9 cellular contexts compared by ENCODE assay signal in genomic region chr13:44142540-44142867, GRCh38.
DNase-seq lines count a peak whose midpoint lies in the region; ATAC-seq, FAIRE-seq and TF ChIP-seq lines count a peak whose summit lies in the region.
"Had no signal": no experiment of that assay in that cellular context is flagged by ENCODE, and none has a peak within 500 bp of the region (broad histone marks: within the 10 kb centered on the region; RNA-seq: fewer than 3 reads in every experiment).

No MANE protein-coding gene starts in this region.

- H3K36me3 ChIP-seq in K562 (ENCODE audit: control insufficient read depth, insufficient read depth, low read length) (no peaks in the 10 kb centered on the region), HepG2 (replicated peaks in 1 of 2; ENCODE audit: control insufficient read depth in 1 of 2, insufficient read depth in 2 of 2, low read length in 2 of 2) (no peaks in the 10 kb centered on the region), transverse colon (no peaks in the 10 kb centered on the region)

- H3K4me3 ChIP-seq in K562: peak overlapping the region; percentile 24; the same call in 1 of the 2 replicates
- peak overlapping the region; percentile 34 to 56 (median 40) for H3K4me3 ChIP-seq in HepG2 (replicated peaks in 1 of 3; ENCODE audit: insufficient read depth in 1 of 3, low read depth in 2 of 3, low read length in 3 of 3)
- peak overlapping the region; percentile 39 to 56 (median 46) for H3K4me3 ChIP-seq in transverse colon

- POLR2A ChIA-PET in K562 (lab: Yijun Ruan, JAX): interaction anchor here (0.6 to 1.5 kb wide), 2 partner anchors 13 to 233 kb away, joined by 3 to 6 read pairs; no protein-coding TSS in a partner anchor
- POLR2A ChIA-PET in HepG2 (lab: Yijun Ruan, JAX): interaction anchor here (1.1 kb wide), 2 partner anchors 293 to 294 kb away, joined by 6 to 17 read pairs; no protein-coding TSS in a partner anchor

- no TSS peak for BruUV-seq in K562 (replicated peaks; lab: Mats Ljungman, UMichigan)
- BruUV-seq in HepG2 (replicated peaks; lab: Mats Ljungman, UMichigan): no TSS peak

- intact Hi-C loops in K562 (cut with micrococcal nuclease): no loop called here
- intact Hi-C loops in HepG2 (cut with micrococcal nuclease; ENCODE audit: unreplicated experiment): loop anchor here (1.0 to 5.0 kb wide), 2 partner anchors 90 to 294 kb away; no protein-coding TSS in a partner anchor
- intact Hi-C loops in transverse colon (cut with DNase I; ENCODE audit: low total_unique reads): no loop called here

- H3K9ac ChIP-seq in K562 (ENCODE audit: insufficient read depth in 1 of 2, low read depth in 2 of 2, low read length in 2 of 2): peak overlapping the region; percentile 64 to 78; a peak in 3 of 4 replicates
- peak overlapping the region; percentile 68 for H3K9ac ChIP-seq in HepG2 (ENCODE audit: insufficient read depth, low read depth, low read length)

- H3K9me3 ChIP-seq in K562 (replicated peaks; ENCODE audit: control insufficient read depth, insufficient read depth, low read depth, low read length) (no peaks in the 10 kb centered on the region), HepG2 (ENCODE audit: low read length) (no peaks in the 10 kb centered on the region), transverse colon (no peaks in the 10 kb centered on the region)

- peak overlapping the region; percentile 80 for H3K4me3 Mint-ChIP-seq in activated T-cell treated with anti-CD3 and anti-CD28 coated beads, Interleukin-2, amount 50 U/mL, for 24 hours

- peak overlapping the region; percentile 81 for H3K27ac Mint-ChIP-seq in activated T-cell treated with anti-CD3 and anti-CD28 coated beads, Interleukin-2, amount 50 U/mL, for 24 hours

- H3K79me2 ChIP-seq in K562 (ENCODE audit: control insufficient read depth, insufficient read depth, low read length): no peaks in the 10 kb centered on the region
- H3K79me2 ChIP-seq in HepG2 (ENCODE audit: insufficient read depth, low read length): no peaks in the 10 kb centered on the region

- H3K27me3 ChIP-seq in K562 (ENCODE audit: control insufficient read depth in 2 of 2, insufficient read depth in 2 of 2, low read length in 2 of 2) (no peaks in the 10 kb centered on the region; a peak in 1 of 5 replicates), HepG2 (ENCODE audit: control insufficient read depth in 1 of 2, insufficient read depth in 2 of 2, low read length in 2 of 2) (no peaks in the 10 kb centered on the region), transverse colon (no peaks in the 10 kb centered on the region)

- ATAC-seq in K562 (no peak), HepG2 (peak; percentile 3), HG03196 (IDR thresholded peaks at IDR 0.05; ENCODE audit: unreplicated experiment) (no peak), GM18502 (IDR thresholded peaks at IDR 0.05; ENCODE audit: poor library complexity, unreplicated experiment) (no peak)

- no peaks in the 10 kb centered on the region for H3K9me1 ChIP-seq in K562 (ENCODE audit: control insufficient read depth, insufficient read depth, low read length)

- H3K36me3 Mint-ChIP-seq in activated T-cell treated with anti-CD3 and anti-CD28 coated beads, Interleukin-2, amount 50 U/mL, for 24 hours (ENCODE audit: low read depth): peaks cover 2% of the 10 kb centered on the region

- no peak for DNase-seq in activated T-cell treated with anti-CD3 and anti-CD28 coated beads, Interleukin-2, amount 50 U/mL, for 24 hours
- DNase-seq in activated T-cell treated with anti-CD3 and anti-CD28 coated beads, Interleukin-2, amount 50 U/mL, for 1 hour: no peak
- DNase-seq in K562 (ENCODE audit: extremely low read depth in 1 of 4, low spot score in 3 of 4) (no peak), HepG2 (ENCODE audit: low spot score) (no peak), transverse colon (no peak), NCI-H128 (lab: John Stamatoyannopoulos, UW; ENCODE audit: unreplicated experiment) (no peak)

- FAIRE-seq in K562 (lab: Jason Lieb, UNC) (no peak), HepG2 (lab: Jason Lieb, UNC) (no peak)
- FAIRE-seq: G401.6 had no signal

- TF ChIP-seq EP300 in K562 (IDR thresholded peaks at IDR 0.05; ENCODE audit: low read length): no peak
- TF ChIP-seq EP300 in HepG2 (IDR thresholded peaks at IDR 0.05; ENCODE audit: low read depth in 2 of 2, low read length in 2 of 2): no peak
- TF ChIP-seq EP300 in HepG2 (CRISPR knock-in tag; IDR thresholded peaks at IDR 0.05; ENCODE audit: borderline replicate concordance): no peak
- no peak for TF ChIP-seq EP300 in transverse colon (IDR thresholded peaks at IDR 0.05; ENCODE audit: low read depth)

- 0% methylated on average over 2 of the region's 7 CpGs for WGBS in K562 (ENCODE audit: insufficient coverage, low coverage, missing lambda C conversion rate)
- under 1% methylated on average over 7 of the region's 7 CpGs for WGBS in HepG2 (ENCODE audit: low lambda C conversion rate)
- WGBS in transverse colon (ENCODE audit: low coverage in 1 of 2), 2 donors: 0% methylated on average over 3 to 7 of the region's 7 CpGs

- H2AFZ ChIP-seq in K562 (ENCODE audit: low read depth, low read length) (peak overlapping the region; percentile 93), HepG2 (ENCODE audit: low read length) (peak overlapping the region; percentile 95)

- TF ChIP-seq RAD21 in K562 (CRISPR knock-in tag; conservative IDR thresholded peaks at IDR 0.05 in 1 of 2, IDR thresholded peaks at IDR 0.05 in 1 of 2): no peak
- no peak for TF ChIP-seq RAD21 in HepG2 (CRISPR knock-in tag; IDR thresholded peaks at IDR 0.05)

- H3K9me3 Mint-ChIP-seq in activated T-cell treated with anti-CD3 and anti-CD28 coated beads, Interleukin-2, amount 50 U/mL, for 24 hours: no peaks in the 10 kb centered on the region

- H3K4me1 ChIP-seq in K562 (replicated peaks in 1 of 2; ENCODE audit: control insufficient read depth in 2 of 2, insufficient read depth in 2 of 2, low read length in 2 of 2) (peaks cover 9 to 11% of the 10 kb centered on the region in 2 experiments; a peak in 3 of 5 replicates), HepG2 (ENCODE audit: insufficient read depth, low read length) (peaks cover 26% of the 10 kb centered on the region), transverse colon (peaks cover 9 to 34% (median 17%) of the 10 kb centered on the region in 4 donors)

- H4K20me1 ChIP-seq in K562 (replicated peaks; ENCODE audit: control insufficient read depth, insufficient read depth, low read length) (no peaks in the 10 kb centered on the region), HepG2 (ENCODE audit: insufficient read depth, low read length) (no peaks in the 10 kb centered on the region)

- TF ChIP-seq CTCF in K562 (IDR thresholded peaks at IDR 0.05 in 2 of 3, conservative IDR thresholded peaks at IDR 0.05 in 1 of 3; ENCODE audit: insufficient read depth in 2 of 3, low read depth in 1 of 3, low read length in 3 of 3) (no peak), HepG2 (CRISPR knock-in tag; IDR thresholded peaks at IDR 0.05) (no peak), transverse colon (IDR thresholded peaks at IDR 0.05) (peak in 1 of 5 experiments; percentile 7)

- H3K27ac ChIP-seq in K562 (ENCODE audit: extremely low read depth, low read depth, low read length) (no peak overlapping the region), HepG2 (ENCODE audit: extremely low read length, insufficient read depth, low read length) (no peak overlapping the region), transverse colon (peak overlapping the region; percentile 81 to 88 (median 86))

- peaks cover 14% of the 10 kb centered on the region for H3K4me1 Mint-ChIP-seq in activated T-cell treated with anti-CD3 and anti-CD28 coated beads, Interleukin-2, amount 50 U/mL, for 24 hours (ENCODE audit: low read depth)

- CTCF ChIA-PET in K562 (lab: Yijun Ruan, JAX; ENCODE audit: low intra/inter-chr PET ratio) (no interaction called here), HepG2 (lab: Yijun Ruan, JAX; ENCODE audit: low intra/inter-chr PET ratio, low total read pairs) (no interaction called here)

- in situ Hi-C loops in K562 (cut with MboI): no loop called here
- in situ Hi-C loops in HepG2 (cut with HindIII; ENCODE audit: extremely low pct_ligation_motif_present, low pct_unique_long_range_greater_than_20kb): no loop called here
- in situ Hi-C loops in transverse colon (cut with MboI; ENCODE audit: low pct_ligation_motif_present in 1 of 4, low pct_unique_long_range_greater_than_20kb in 1 of 4, low sequenced_read_pairs in 3 of 4): no loop called here

- TF ChIP-seq POLR2A in K562 (conservative IDR thresholded peaks at IDR 0.05): no peak
- TF ChIP-seq POLR2A in HepG2 (IDR thresholded peaks at IDR 0.05; ENCODE audit: insufficient read depth in 1 of 2, low read depth in 2 of 2, low read length in 2 of 2): no peak
- TF ChIP-seq POLR2A in transverse colon (IDR thresholded peaks at IDR 0.05): no peak

- H3K4me2 ChIP-seq in K562 (ENCODE audit: insufficient read depth, low read length) (peak overlapping the region; percentile 77), HepG2 (ENCODE audit: low read depth, low read length) (peak overlapping the region; percentile 93)

- H3K27me3 Mint-ChIP-seq in activated T-cell treated with anti-CD3 and anti-CD28 coated beads, Interleukin-2, amount 50 U/mL, for 24 hours: peaks cover 9% of the 10 kb centered on the region

TF ChIP-seq in K562, 482 proteins besides CTCF, POLR2A, EP300 and RAD21 (continues in another document):
- TF ChIP-seq NFATC3 (IDR thresholded peaks at IDR 0.05) (0 out of 2 replicates have a peak, but pooled peaks have one; percentile 20), CBFA2T3 (IDR thresholded peaks at IDR 0.05) (no peak), PTTG1 (tag; IDR thresholded peaks at IDR 0.05; ENCODE audit: low read depth) (no peak), EWSR1 (IDR thresholded peaks at IDR 0.05; ENCODE audit: borderline replicate concordance, low read depth, partially characterized antibody) (no peak)
- TF ChIP-seq, protein P1, sequence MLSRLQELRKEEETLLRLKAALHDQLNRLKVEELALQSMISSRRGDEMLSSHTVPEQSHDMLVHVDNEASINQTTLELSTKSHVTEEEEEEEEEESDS (CRISPR knock-in tag; IDR thresholded peaks at IDR 0.05): no peak

TF ChIP-seq in HepG2, 621 proteins besides CTCF, POLR2A, EP300 and RAD21 (continues in another document):
- TF ChIP-seq, protein P2, sequence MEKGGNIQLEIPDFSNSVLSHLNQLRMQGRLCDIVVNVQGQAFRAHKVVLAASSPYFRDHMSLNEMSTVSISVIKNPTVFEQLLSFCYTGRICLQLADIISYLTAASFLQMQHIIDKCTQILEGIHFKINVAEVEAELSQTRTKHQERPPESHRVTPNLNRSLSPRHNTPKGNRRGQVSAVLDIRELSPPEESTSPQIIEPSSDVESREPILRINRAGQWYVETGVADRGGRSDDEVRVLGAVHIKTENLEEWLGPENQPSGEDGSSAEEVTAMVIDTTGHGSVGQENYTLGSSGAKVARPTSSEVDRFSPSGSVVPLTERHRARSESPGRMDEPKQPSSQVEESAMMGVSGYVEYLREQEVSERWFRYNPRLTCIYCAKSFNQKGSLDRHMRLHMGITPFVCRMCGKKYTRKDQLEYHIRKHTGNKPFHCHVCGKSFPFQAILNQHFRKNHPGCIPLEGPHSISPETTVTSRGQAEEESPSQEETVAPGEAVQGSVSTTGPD (CRISPR knock-in tag; IDR thresholded peaks at IDR 0.05): no peak
- no peak for TF ChIP-seq XRCC5 (optimal IDR thresholded peaks at IDR 0.05; ENCODE audit: low read length)
- no peak for TF ChIP-seq HOXA5 (CRISPR knock-in tag; IDR thresholded peaks at IDR 0.05)
- TF ChIP-seq ZNF337 (CRISPR knock-in tag; IDR thresholded peaks at IDR 0.05; ENCODE audit: borderline replicate concordance, low read depth): no peak

Comparison
In these comparisons a context has a peak if more than half of its experiments do, and no peak if none do; other contexts are left out.
1. H3K27ac ChIP-seq: peak in transverse colon (4 of 4); none in K562 (single experiment) and HepG2 (single experiment).
2. Peak in every context shown above with its lines, with median percentiles within 50 percentile points of each other: H3K4me3 ChIP-seq.